In the genomic region with DNA sequence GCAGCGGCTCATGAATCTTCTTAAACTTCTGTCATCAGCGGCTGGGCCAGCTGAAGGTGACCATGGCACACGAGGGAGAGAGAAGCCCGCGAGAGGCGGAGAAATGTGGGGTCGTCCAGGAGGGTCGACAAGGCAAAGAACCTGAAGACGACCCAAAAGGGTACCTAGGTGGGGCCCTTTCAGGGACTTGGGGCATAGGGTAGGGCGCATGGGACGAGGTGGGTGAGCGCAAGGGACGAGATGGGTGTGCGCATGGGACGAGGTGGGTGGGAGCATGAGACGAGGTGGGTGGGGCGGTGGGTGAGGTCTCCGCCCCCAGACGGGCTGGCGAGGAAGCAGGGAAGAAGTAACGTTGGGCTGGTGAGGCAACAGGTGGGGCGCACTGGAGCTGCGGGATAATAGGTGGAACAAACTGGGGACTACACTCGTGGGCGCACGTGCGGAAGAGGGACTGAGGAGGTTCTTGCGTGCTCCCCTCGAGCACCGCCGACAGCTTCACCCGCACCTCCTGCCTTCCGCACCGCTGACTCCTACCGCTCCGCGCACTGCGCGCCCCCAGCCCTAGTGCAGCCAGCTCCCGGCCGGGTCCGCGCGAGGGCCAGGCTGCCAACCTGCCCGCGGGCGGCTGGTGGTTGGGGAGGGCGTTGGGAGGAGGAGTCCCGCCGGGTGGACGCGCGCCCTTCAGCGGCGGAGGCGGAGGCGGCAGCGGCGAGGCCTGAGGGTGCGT, we compare ENCODE assay signal across 8 cellular contexts. TPM values are rescaled to one million over a fixed set of nuclear protein-coding genes. Genes with fewer than 3 reads are reported as not detected.
DNase-seq lines count a peak whose midpoint lies in the region; ATAC-seq, FAIRE-seq and TF ChIP-seq lines count a peak whose summit lies in the region.

No MANE protein-coding gene starts in this region.

- H3K36me3 Mint-ChIP-seq in WTC11 = no peaks in the 10 kb centered on the region

- no peak for TF ChIP-seq CTCF in WTC11 (IDR thresholded peaks at IDR 0.05)
- peak in 2 of 3 experiments; percentile 23 to 40; a peak in 2 of 4 replicates for TF ChIP-seq CTCF in H1 (IDR thresholded peaks at IDR 0.05; ENCODE audit: control extremely low read depth in 1 of 3, insufficient read depth in 1 of 3, low read depth in 1 of 3, low read length in 3 of 3)

- TF ChIP-seq RAD21 in H1 (IDR thresholded peaks at IDR 0.05 in 1 of 2, conservative IDR thresholded peaks at IDR 0.05 in 1 of 2; ENCODE audit: low read depth in 2 of 2, low read length in 2 of 2) = peak in 1 of 2 experiments; percentile 11; a peak in 1 of 4 replicates

- no peak for TF ChIP-seq EP300 in H1 (IDR thresholded peaks at IDR 0.05; ENCODE audit: borderline replicate concordance in 1 of 2, low read depth in 2 of 2, low read length in 2 of 2)

- 0 out of 2 replicates have a peak overlapping the region, but pooled peaks have one; percentile 36 for H2BK20ac ChIP-seq in H1 (ENCODE audit: low read length)

- H3K4me3 Mint-ChIP-seq in WTC11 = peak overlapping the region; percentile 91

- H3K27ac ChIP-seq in H1 (ENCODE audit: low read depth, low read length) (no peak overlapping the region), mesenchymal stem cell (ENCODE audit: low read length, poor library complexity, severe bottlenecking) (peak overlapping the region; percentile 36)

- H4K8ac ChIP-seq in H1 (ENCODE audit: extremely low read depth, insufficient read depth, low read length) (peak overlapping the region; percentile 42), mesenchymal stem cell (ENCODE audit: low read length) (peak overlapping the region; percentile 80)

- H2BK12ac ChIP-seq in H1 (ENCODE audit: low read depth, low read length) = no peak overlapping the region
- H2BK12ac ChIP-seq in mesenchymal stem cell (ENCODE audit: low read length in 2 of 2) = peak overlapping the region in 1 of 2 experiments; percentile 21

- no peak overlapping the region for H4K5ac ChIP-seq in H1 (ENCODE audit: insufficient read length, low read depth, low read length)

- DNase-seq in Ammon's horn (ENCODE audit: low spot score) = peak; percentile 51
- DNase-seq in NCI-H2171 treated with DMSO at 0.1 percent for 48 hours (lab: John Stamatoyannopoulos, UW) = peak; percentile 83
- DNase-seq in WTC11 (ENCODE audit: low spot score) = peak; percentile 68
- peak; percentile 43 to 82 for DNase-seq in H1 (ENCODE audit: low read depth in 1 of 2, low spot score in 2 of 2)
- DNase-seq in mesenchymal stem cell = peak; percentile 67
- peak; percentile 64 for DNase-seq in stimulated activated naive CD8-positive, alpha-beta T cell treated with anti-CD3 and anti-CD28 coated beads, Interleukin-15, Interleukin-2, amounts not matched to agents 100 U/mL and 50 U/mL, for 24 hours

- H2AK5ac ChIP-seq in H1 (ENCODE audit: low read depth, low read length) (no peak overlapping the region), mesenchymal stem cell (ENCODE audit: low read length, severe bottlenecking) (no peak overlapping the region)

- no peak for FAIRE-seq in H1 (lab: Jason Lieb, UNC)

- ATAC-seq in GM18907 (IDR thresholded peaks at IDR 0.05; ENCODE audit: unreplicated experiment) (peak; percentile 69), HG03097 (IDR thresholded peaks at IDR 0.05; ENCODE audit: low FRiP score, unreplicated experiment) (peak; percentile 52), WTC11 (peak; percentile 70)
- ATAC-seq in stimulated activated naive CD8-positive, alpha-beta T cell treated with anti-CD3 and anti-CD28 coated beads, Interleukin-15, Interleukin-2, amounts not matched to agents 100 U/mL and 50 U/mL, for 24 hours = peak; percentile 44

- H3K4me2 ChIP-seq in H1 (ENCODE audit: insufficient read depth in 1 of 2, low read depth in 2 of 2, low read length in 2 of 2) (peak overlapping the region; percentile 76 to 96), mesenchymal stem cell (ENCODE audit: low read length, poor library complexity, severe bottlenecking) (peak overlapping the region; percentile 99)

- H3K9me3 ChIP-seq in H1 (ENCODE audit: insufficient read depth in 2 of 2, low read depth in 1 of 2, low read length in 1 of 2) (no peaks in the 10 kb centered on the region), mesenchymal stem cell (ENCODE audit: control insufficient read depth, low read length) (no peaks in the 10 kb centered on the region)

- 1% methylated on average over 40 of the region's 60 CpGs; no CpG with 5 or more reads in 1 of the 2 experiments for WGBS in H1 (ENCODE audit: extremely low coverage in 1 of 2, insufficient coverage in 1 of 2, insufficient read length in 1 of 2, insufficient replicate concordance in 2 of 2, low coverage in 1 of 2, low lambda C conversion rate in 2 of 2, missing lambda C conversion rate in 1 of 2), 2 experiments
- WGBS in mesenchymal stem cell = under 1% methylated on average over 19 of the region's 60 CpGs

- no peaks in the 10 kb centered on the region for H3K9me3 Mint-ChIP-seq in WTC11

- H3K9ac ChIP-seq in H1 (replicated peaks in 1 of 4; ENCODE audit: extremely low read depth in 1 of 4, low read depth in 3 of 4, low read length in 3 of 4) (no peak overlapping the region), mesenchymal stem cell (ENCODE audit: low read length) (peak overlapping the region; percentile 99)

- H3K79me1 ChIP-seq in H1 (ENCODE audit: low read depth, low read length) = no peaks in the 10 kb centered on the region
- peaks cover 2% of the 10 kb centered on the region for H3K79me1 ChIP-seq in mesenchymal stem cell (replicated peaks; ENCODE audit: low read length, poor library complexity, severe bottlenecking)

- CTCF ChIA-PET in WTC11 (lab: Charles Lee) (interaction anchor here (0.6 to 5.0 kb wide), 50 partner anchors 8 to 1072 kb away, joined by 3 to 186 read pairs (median 5); partner anchors contain the start of genes CRYM, DNAH3, ERI2 and LDAF1), H1 (lab: Charles Lee; ENCODE audit: partially characterized antibody) (interaction anchor here (0.6 to 3.8 kb wide), 23 partner anchors 10 to 475 kb away, joined by 3 to 65 read pairs (median 4); partner anchors contain the start of genes CRYM and LDAF1)

- H3K27me3 ChIP-seq in H1 (replicated peaks in 1 of 4; ENCODE audit: control insufficient read depth in 3 of 4, extremely low read depth in 1 of 4, insufficient read depth in 3 of 4, low read length in 3 of 4) (peaks cover 8 to 38% (median 25%) of the 10 kb centered on the region in 4 experiments), mesenchymal stem cell (ENCODE audit: control insufficient read depth in 1 of 2, insufficient read depth in 1 of 2, low read length in 2 of 2) (no peaks in the 10 kb centered on the region)

- H3K27ac Mint-ChIP-seq in WTC11 = no peak overlapping the region

- H3K23ac ChIP-seq in H1 (ENCODE audit: insufficient read length) (no peak overlapping the region), mesenchymal stem cell (ENCODE audit: low read length in 2 of 2) (no peak overlapping the region)

- H2BK120ac ChIP-seq in H1 (replicated peaks; ENCODE audit: low read depth, low read length) = no peak overlapping the region
- no peak overlapping the region for H2BK120ac ChIP-seq in mesenchymal stem cell (ENCODE audit: low read depth, low read length)

- H3K23me2 ChIP-seq in H1 (ENCODE audit: low read depth, low read length) = peaks cover 10% of the 10 kb centered on the region; the same call in 1 of the 2 replicates

- H3K36me3 ChIP-seq in H1 (ENCODE audit: control insufficient read depth in 2 of 4, insufficient read depth in 4 of 4, low read length in 3 of 4) (no peaks in the 10 kb centered on the region), mesenchymal stem cell (ENCODE audit: control insufficient read depth in 1 of 2, insufficient read depth in 2 of 2, low read depth in 1 of 2, low read length in 2 of 2) (peaks cover 0 to 34% of the 10 kb centered on the region in 2 experiments)

- peaks cover 52% of the 10 kb centered on the region for H3K27me3 Mint-ChIP-seq in WTC11 (ENCODE audit: low read depth)

- peaks cover 31% of the 10 kb centered on the region for H3K4me1 Mint-ChIP-seq in WTC11

- H3K4ac ChIP-seq in H1 (replicated peaks; ENCODE audit: insufficient read length, low read depth, low read length) (no peak overlapping the region), mesenchymal stem cell (ENCODE audit: low read depth in 1 of 2, low read length in 2 of 2) (peak overlapping the region in 1 of 2 experiments; percentile 81)

- POLR2A ChIA-PET in WTC11 (lab: Charles Lee) (interaction anchor here (0.6 to 2.1 kb wide), 6 partner anchors 21 to 149 kb away, joined by 3 to 15 read pairs (median 4); partner anchors contain the start of gene LDAF1), H1 (lab: Charles Lee; ENCODE audit: partially characterized antibody) (interaction anchor here (0.7 to 1.9 kb wide), 6 partner anchors 14 to 149 kb away, joined by 3 to 9 read pairs (median 6); partner anchors contain the start of gene LDAF1)

- no peak for TF ChIP-seq POLR2A in H1 (IDR thresholded peaks at IDR 0.05; ENCODE audit: control extremely low read depth in 1 of 2, low read depth in 2 of 2, low read length in 2 of 2)

- H2AFZ ChIP-seq in H1 (ENCODE audit: low read length) (peak overlapping the region; percentile 72; the same call in 1 of the 2 replicates), mesenchymal stem cell (ENCODE audit: low read depth, low read length) (peak overlapping the region; percentile 98)

- no peak overlapping the region; the same call in 1 of the 2 replicates for H2BK5ac ChIP-seq in H1 (ENCODE audit: low read depth, low read length)
- H2BK5ac ChIP-seq in mesenchymal stem cell (ENCODE audit: low read depth, low read length, poor library complexity, severe bottlenecking) = no peak overlapping the region

- peak overlapping the region; percentile 11 for H4K91ac ChIP-seq in H1 (replicated peaks; ENCODE audit: insufficient read length, low read length)
- no peak overlapping the region for H4K91ac ChIP-seq in mesenchymal stem cell (ENCODE audit: low read length)

- peaks cover 0 to 3% (median 2%) of the 10 kb centered on the region in 4 experiments; a peak in 4 of 7 replicates for H3K4me1 ChIP-seq in H1 (replicated peaks in 1 of 4; ENCODE audit: control insufficient read depth in 3 of 4, insufficient read depth in 4 of 4, low read length in 3 of 4)
- peaks cover 9% of the 10 kb centered on the region for H3K4me1 ChIP-seq in mesenchymal stem cell (ENCODE audit: control insufficient read depth, insufficient read depth, low read depth, low read length)

- H4K20me1 ChIP-seq in H1 (replicated peaks in 1 of 2; ENCODE audit: control insufficient read depth in 1 of 2, insufficient read depth in 2 of 2, low read length in 2 of 2) = peaks cover 0 to 7% of the 10 kb centered on the region in 2 experiments

- H3K14ac ChIP-seq in H1 (ENCODE audit: insufficient read length) (no peak overlapping the region), mesenchymal stem cell (ENCODE audit: low read length in 2 of 2) (peak overlapping the region in 1 of 2 experiments; percentile 67)

- H3K79me2 ChIP-seq in H1 (ENCODE audit: control insufficient read depth in 1 of 2, insufficient read depth in 2 of 2, low read length in 2 of 2) = no peaks in the 10 kb centered on the region

- H3K56ac ChIP-seq in H1 (replicated peaks; ENCODE audit: insufficient read length, low read depth, low read length) = no peak overlapping the region

- no peak overlapping the region for H3K18ac ChIP-seq in H1 (ENCODE audit: extremely low read depth, low read length)
- peak overlapping the region; percentile 72 to 75 for H3K18ac ChIP-seq in mesenchymal stem cell (ENCODE audit: low read depth in 1 of 2, low read length in 2 of 2)

- H3K4me3 ChIP-seq in H1 (ENCODE audit: extremely low read depth in 1 of 4, insufficient read depth in 2 of 4, low read depth in 3 of 4, low read length in 4 of 4) (peak overlapping the region; percentile 34 to 74 (median 68)), mesenchymal stem cell (ENCODE audit: insufficient read depth in 1 of 2, low read depth in 1 of 2, low read length in 2 of 2) (peak overlapping the region; percentile 81 to 90)

- no peak overlapping the region for H2BK15ac ChIP-seq in H1 (ENCODE audit: low read length)
- H2BK15ac ChIP-seq in mesenchymal stem cell (ENCODE audit: low read depth, poor library complexity, severe bottlenecking) = no peak overlapping the region

RNA-seq across cellular contexts. Expression of gene CRYM, which starts 23.2 kb away (rescaled TPM):
- 12.7 to 14.9 TPM (median 12.9 TPM) in 3 replicates for total RNA-seq in WTC11 (2021)
- 12.9 and 14.3 TPM in 2 replicates for total RNA-seq in H1 (2021; fragmentation: NEBNext Ultra II Directional; extraction: Animal tissue kit (Norgen Biotek cat#: 25700))
- 40.4 and 47.3 TPM in 2 replicates for polyA plus RNA-seq in H1 (2011; rRNA removed)
- polyA plus RNA-seq in H1 (2011; cell fraction: cytosol; rRNA removed) = 34.7 TPM
- 20.5 TPM for polyA plus RNA-seq in H1 (2011; cell fraction: nucleus; rRNA removed)
- polyA plus RNA-seq in H1 (2012, experiment 1 of 2) = 15.4 to 21.0 TPM (median 18.7 TPM) in 4 replicates
- polyA plus RNA-seq in H1 (2012, experiment 2 of 2) = 11.7 TPM
- 4.8 TPM for polyA plus RNA-seq in H1 (2013, experiment 1 of 2)
- 5.4 TPM for polyA plus RNA-seq in H1 (2013, experiment 2 of 2)
- 8.2 and 14.4 TPM in 2 replicates for polyA minus RNA-seq in H1 (2011; rRNA and poly(A)+ RNA removed)
- polyA minus RNA-seq in H1 (2011; cell fraction: cytosol; rRNA and poly(A)+ RNA removed) = 7.3 TPM
- polyA minus RNA-seq in H1 (2011; cell fraction: nucleus; rRNA and poly(A)+ RNA removed) = 7.7 TPM
- polyA plus RNA-seq in mesenchymal stem cell (2013, experiment 1 of 2) = not detected
- polyA plus RNA-seq in mesenchymal stem cell (2013, experiment 2 of 2) = 0.07 TPM
